In the genomic region with DNA sequence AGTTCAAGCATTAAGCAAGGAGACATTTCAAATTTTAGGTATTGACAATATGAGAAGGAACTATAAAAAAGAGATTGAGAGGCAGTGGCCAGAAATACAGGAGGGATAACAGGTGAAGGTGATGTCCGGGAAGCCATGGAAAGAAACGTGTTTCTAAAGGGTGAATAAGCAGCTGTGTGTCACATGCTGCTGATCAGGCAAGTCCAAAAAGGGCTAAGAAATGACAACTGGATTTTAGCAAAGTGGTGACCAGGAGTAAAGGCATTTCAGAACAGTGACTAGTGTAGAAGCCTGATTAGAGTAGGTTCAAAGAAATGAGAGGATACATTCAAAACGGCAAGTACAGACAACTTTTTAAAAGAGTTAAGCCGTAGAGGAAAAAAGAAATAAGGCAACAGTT, we compare ENCODE assay signal across 22 cellular contexts.
"Had no signal": no experiment of that assay in that cellular context is flagged by ENCODE, and none has a peak within 500 bp of the region (broad histone marks: within the 10 kb centered on the region; RNA-seq: fewer than 3 reads in every experiment).

No MANE protein-coding gene starts in this region.

- H3K4me1 ChIP-seq: colonic mucosa, heart right ventricle, left lung, lower lobe of right lung had no signal

- H3K27me3 ChIP-seq: colonic mucosa, gastrocnemius medialis, heart right ventricle, left lung had no signal

- H3K4me3 ChIP-seq: colonic mucosa, esophagus squamous epithelium, gastrocnemius medialis, heart right ventricle, left lung, lower lobe of right lung, mucosa of descending colon had no signal

- H3K9me3 ChIP-seq: colonic mucosa, esophagus squamous epithelium, gastrocnemius medialis, heart right ventricle, left lung, lower lobe of right lung, mucosa of descending colon had no signal

- DNase-seq: colonic mucosa; cortex of kidney; effector CD8-positive, alpha-beta T cell; effector memory CD8-positive, alpha-beta T cell; endodermal cell; erythroblast; esophagus squamous epithelium; foreskin fibroblast; foreskin melanocyte; gastrocnemius medialis; glutamatergic neuron; head of caudate nucleus; heart right ventricle; hippocampal formation; left cardiac atrium; left lung; left ventricle myocardium superior; lower lobe of right lung; mesenchymal stem cell; mucosa of descending colon; naive B cell had no signal

- H3K36me3 ChIP-seq: colonic mucosa, esophagus squamous epithelium, gastrocnemius medialis, heart right ventricle, left lung, lower lobe of right lung had no signal

- H3K27ac ChIP-seq: colonic mucosa, epithelial cell of prostate, esophagus squamous epithelium, gastrocnemius medialis, heart right ventricle, left lung, lower lobe of right lung had no signal
